Comparison of ENCODE assay signal across 16 cellular contexts in the genomic region with DNA sequence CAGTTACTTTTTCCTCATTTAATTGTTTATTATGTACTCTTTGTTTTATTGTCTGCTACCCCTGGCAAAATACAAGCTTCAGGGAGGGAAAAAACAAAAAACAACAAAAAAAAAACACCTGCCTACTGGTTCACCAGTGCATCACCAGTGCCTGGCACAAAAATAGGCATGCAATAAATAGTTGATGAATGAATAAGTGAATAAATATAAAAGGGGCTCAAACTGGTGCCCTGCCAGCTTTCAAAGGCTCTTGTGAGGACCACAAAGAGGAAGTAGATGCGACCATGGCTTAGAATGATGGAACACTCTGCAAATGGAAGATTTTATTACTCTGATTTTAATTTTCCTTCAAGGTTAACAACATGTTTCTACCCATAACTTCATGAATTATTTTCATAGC.
DNase-seq lines count a peak whose midpoint lies in the region; TF ChIP-seq lines count a peak whose summit lies in the region.
"Had no signal": no experiment of that assay in that cellular context is flagged by ENCODE, and none has a peak within 500 bp of the region (broad histone marks: within the 10 kb centered on the region; RNA-seq: fewer than 3 reads in every experiment).

No MANE protein-coding gene starts in this region.

- peaks cover 88% of the 10 kb centered on the region for H3K4me1 Mint-ChIP-seq in HFFc6 (ENCODE audit: low read depth)

- H2AFZ ChIP-seq in PC-9 (peak overlapping the region; percentile 42; the same call in 1 of the 2 replicates), fibroblast of lung (ENCODE audit: low read length) (no peak overlapping the region)

- H3K4me1 ChIP-seq in PC-9 (replicated peaks; ENCODE audit: insufficient read depth): peaks cover 17% of the 10 kb centered on the region
- peaks cover 35% of the 10 kb centered on the region for H3K4me1 ChIP-seq in fibroblast of lung (ENCODE audit: control insufficient read depth, extremely low read depth, insufficient read depth, low read length)
- peaks cover 2 to 15% (median 5%) of the 10 kb centered on the region in 5 donors for H3K4me1 ChIP-seq in subcutaneous abdominal adipose tissue (ENCODE audit: control insufficient read depth in 5 of 5, insufficient read depth in 5 of 5, low read length in 5 of 5)

- no peaks in the 10 kb centered on the region for H3K9me2 ChIP-seq in PC-9 (ENCODE audit: insufficient read depth)

- H3K27ac ChIP-seq in PC-9 (peak overlapping the region; percentile 44), fibroblast of lung (ENCODE audit: insufficient read depth, low read length) (peak overlapping the region; percentile 80), subcutaneous abdominal adipose tissue (ENCODE audit: low read depth, low read length) (peak overlapping the region; percentile 72)
- H3K27ac ChIP-seq: HL-60, KMS-11 had no signal

- peaks cover 2% of the 10 kb centered on the region; the same call in 1 of the 2 replicates for H3K27me3 Mint-ChIP-seq in HFFc6 (ENCODE audit: insufficient read depth)
- H3K27me3 Mint-ChIP-seq: activated B cell treated with CpG ODN at 0.5 μM for 24 hours, naive B cell had no signal

- H3K4me2 ChIP-seq in PC-9 (0 out of 2 replicates have a peak overlapping the region, but pooled peaks have one; percentile 46), fibroblast of lung (ENCODE audit: extremely low read depth, insufficient read depth, low read length) (no peak overlapping the region)
- H3K4me2 ChIP-seq: KMS-11 had no signal

- H3F3A ChIP-seq in PC-9 (ENCODE audit: insufficient read depth, low read depth): peaks cover 6% of the 10 kb centered on the region; the same call in 1 of the 2 replicates

- H4K20me1 ChIP-seq in PC-9 (ENCODE audit: insufficient read depth) (no peaks in the 10 kb centered on the region), fibroblast of lung (ENCODE audit: control insufficient read depth, extremely low read depth, insufficient read depth, low read length) (no peaks in the 10 kb centered on the region)

- peak overlapping the region; percentile 76 for H3K4me3 Mint-ChIP-seq in HFFc6
- H3K4me3 Mint-ChIP-seq: activated B cell treated with CpG ODN at 0.5 μM for 24 hours; naive B cell; stimulated activated naive CD8-positive, alpha-beta T cell treated with anti-CD3 and anti-CD28 coated beads, Interleukin-15, amount 100 ng/mL, for 72 hours had no signal

- H3K9ac ChIP-seq in fibroblast of lung (ENCODE audit: insufficient read depth, low read length): peak overlapping the region; percentile 27
- H3K9ac ChIP-seq in subcutaneous abdominal adipose tissue (ENCODE audit: low read length in 5 of 5): no peak overlapping the region
- H3K9ac ChIP-seq: KMS-11 had no signal

- POLR2A ChIA-PET in PC-9 (lab: Charles Lee; ENCODE audit: unreplicated experiment): no interaction called here

- BruUV-seq in PC-9 (replicated peaks; lab: Mats Ljungman, UMichigan): no TSS peak

- TF ChIP-seq CTCF in HFFc6 (IDR thresholded peaks at IDR 0.05): no peak
- TF ChIP-seq CTCF in PC-9 (conservative IDR thresholded peaks at IDR 0.05): no peak
- no peak for TF ChIP-seq CTCF in fibroblast of lung (conservative IDR thresholded peaks at IDR 0.05 in 1 of 2, IDR thresholded peaks at IDR 0.05 in 1 of 2; ENCODE audit: low read depth in 1 of 2, low read length in 2 of 2)

- intact Hi-C loops in PC-9 (cut with micrococcal nuclease; ENCODE audit: unreplicated experiment): no loop called here

- peaks cover 9% of the 10 kb centered on the region; the same call in 1 of the 2 replicates for H3K36me3 Mint-ChIP-seq in HFFc6 (ENCODE audit: low read depth)
- H3K36me3 Mint-ChIP-seq: naive B cell had no signal

- H3K79me2 ChIP-seq in PC-9 (ENCODE audit: low read depth) (no peaks in the 10 kb centered on the region), fibroblast of lung (ENCODE audit: control insufficient read depth, insufficient read depth, low read length) (no peaks in the 10 kb centered on the region)

- H3K9me3 ChIP-seq in PC-9 (ENCODE audit: insufficient read depth, low read depth) (no peaks in the 10 kb centered on the region), fibroblast of lung (ENCODE audit: control insufficient read depth, insufficient read depth, low read depth, low read length) (no peaks in the 10 kb centered on the region), subcutaneous abdominal adipose tissue (ENCODE audit: control insufficient read depth in 5 of 5, low read length in 5 of 5) (no peaks in the 10 kb centered on the region)

- CTCF ChIA-PET in PC-9 (lab: Charles Lee): no interaction called here

- no peaks in the 10 kb centered on the region for H3K36me3 ChIP-seq in PC-9 (ENCODE audit: low read depth)
- no peaks in the 10 kb centered on the region for H3K36me3 ChIP-seq in fibroblast of lung (ENCODE audit: control insufficient read depth, insufficient read depth, low read length)
- H3K36me3 ChIP-seq in subcutaneous abdominal adipose tissue (ENCODE audit: control insufficient read depth in 5 of 5, insufficient read depth in 5 of 5, low read length in 5 of 5): no peaks in the 10 kb centered on the region

- H3K9me3 Mint-ChIP-seq in HFFc6: no peaks in the 10 kb centered on the region; the same call in 1 of the 2 replicates
- H3K9me3 Mint-ChIP-seq: activated B cell treated with CpG ODN at 0.5 μM for 24 hours, naive B cell had no signal

- no peak for DNase-seq in HFFc6
- DNase-seq in PC-9: no peak
- peak in 1 of 2 donors; percentile 36 for DNase-seq in fibroblast of lung (ENCODE audit: low read depth in 2 of 2)
- DNase-seq in NCI-H2029 treated with DMSO at 0.1 percent for 48 hours (lab: John Stamatoyannopoulos, UW): no peak
- DNase-seq in DMS53 (lab: John Stamatoyannopoulos, UW): no peak
- no peak for DNase-seq in activated effector memory CD4-positive, alpha-beta T cell treated with anti-CD3 and anti-CD28 coated beads, Interleukin-2, amount 50 U/mL, for 16 hours
- DNase-seq: activated B cell treated with CpG ODN at 0.5 μM for 24 hours; activated effector memory CD4-positive, alpha-beta T cell treated with Interleukin-2 at 50 U/mL for 16 hours; naive B cell; NCI-H1694; NCI-H510A; stimulated activated CD4-positive, alpha-beta T cell treated with anti-CD3 and anti-CD28 coated beads, Interleukin-12 subunit alpha, Interleukin-12 subunit beta, amount 100 ng/mL, for 4 hours; stimulated activated naive CD8-positive, alpha-beta T cell treated with anti-CD3 and anti-CD28 coated beads, Interleukin-15, amount 100 ng/mL, for 72 hours had no signal

- H3K27ac Mint-ChIP-seq in HFFc6: peak overlapping the region; percentile 98
- H3K27ac Mint-ChIP-seq: activated B cell treated with CpG ODN at 0.5 μM for 24 hours; naive B cell; stimulated activated naive CD8-positive, alpha-beta T cell treated with anti-CD3 and anti-CD28 coated beads, Interleukin-15, amount 100 ng/mL, for 72 hours had no signal

- H3K27me3 ChIP-seq in PC-9 (ENCODE audit: insufficient read depth, low read depth): no peaks in the 10 kb centered on the region
- H3K27me3 ChIP-seq in fibroblast of lung (ENCODE audit: control insufficient read depth, insufficient read depth, low read length): no peaks in the 10 kb centered on the region
- H3K27me3 ChIP-seq in subcutaneous abdominal adipose tissue (ENCODE audit: control insufficient read depth in 5 of 5, insufficient read depth in 4 of 5, low read length in 5 of 5): no peaks in the 10 kb centered on the region

- H3K4me3 ChIP-seq in PC-9: no peak overlapping the region
- H3K4me3 ChIP-seq in fibroblast of lung (replicated peaks in 1 of 4; ENCODE audit: control extremely low read depth in 1 of 4, insufficient read depth in 1 of 4, low read depth in 3 of 4, low read length in 4 of 4): no peak overlapping the region
- H3K4me3 ChIP-seq in subcutaneous abdominal adipose tissue (ENCODE audit: low read depth in 1 of 5, low read length in 5 of 5): no peak overlapping the region
